23 cellular contexts compared by ENCODE assay signal in the genomic region with DNA sequence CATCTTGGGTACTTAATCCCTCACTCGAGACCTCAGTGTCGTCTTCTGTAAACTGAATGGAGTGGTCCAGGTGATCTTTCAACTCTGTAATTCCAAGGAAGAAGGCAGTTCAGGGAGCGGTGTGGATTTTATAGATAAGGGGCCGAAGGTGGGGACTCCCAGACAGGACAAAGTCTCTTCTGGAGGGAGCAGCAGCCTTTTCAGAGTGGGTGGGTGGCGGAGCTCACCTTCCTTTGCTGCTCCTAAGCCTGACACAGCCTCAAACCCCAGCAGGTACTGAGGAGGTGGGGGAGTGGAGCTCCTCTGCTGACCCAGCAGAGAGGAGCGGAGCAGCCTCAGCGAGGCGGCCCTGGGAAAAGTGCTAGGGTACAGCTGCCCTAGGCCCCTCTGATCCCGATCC.
DNase-seq lines count a peak whose midpoint lies in the region; ATAC-seq and TF ChIP-seq lines count a peak whose summit lies in the region.
"Had no signal": no experiment of that assay in that cellular context is flagged by ENCODE, and none has a peak within 500 bp of the region (broad histone marks: within the 10 kb centered on the region; RNA-seq: fewer than 3 reads in every experiment).

No MANE protein-coding gene starts in this region.

- H3K4me3 Mint-ChIP-seq in Calu3 (ENCODE audit: low read depth, unreplicated experiment) = peak overlapping the region; percentile 79
- no peak overlapping the region for H3K4me3 Mint-ChIP-seq in activated CD4-positive, alpha-beta memory T cell treated with anti-CD3 and anti-CD28 coated beads for 36 hours
- H3K4me3 Mint-ChIP-seq: activated CD8-positive, alpha-beta T cell treated with anti-CD3 and anti-CD28 coated beads for 36 hours; activated naive CD4-positive, alpha-beta T cell treated with anti-CD3 and anti-CD28 coated beads, Interleukin-2, amount 10 ng/mL, durations not matched to agents 7 days and 5 days had no signal

- BruUV-seq in Calu3 (replicated peaks; lab: Mats Ljungman, UMichigan) = TSS peak; percentile 49

- DNase-seq in Calu3 (no peak), left colon (peak; percentile 56 to 66), stomach (no peak), superior temporal gyrus (ENCODE audit: extremely low spot score) (no peak), caudate nucleus (lab: John Stamatoyannopoulos, UW) (no peak)
- no peak for DNase-seq in activated CD4-positive, alpha-beta memory T cell treated with anti-CD3 and anti-CD28 coated beads for 36 hours
- DNase-seq: activated CD4-positive, alpha-beta T cell treated with anti-CD3 and anti-CD28 coated beads for 1 hour; activated CD8-positive, alpha-beta T cell treated with anti-CD3 and anti-CD28 coated beads for 36 hours; activated naive CD4-positive, alpha-beta T cell treated with anti-CD3 and anti-CD28 coated beads, Interleukin-2, amount 10 ng/mL, durations not matched to agents 7 days and 5 days; BE2C; effector CD4-positive, alpha-beta T cell; mesenchymal stem cell; NCI-H1417; NCI-H526; posterior cingulate gyrus; SHP77 treated with DMSO at 0.1 percent for 48 hours; sigmoid colon; stimulated activated CD4-positive, alpha-beta T cell treated with anti-CD3 and anti-CD28 coated beads, Interleukin-4, amount 100 ng/mL, for 4 hours; T-helper 2 cell had no signal

- H3K9me3 Mint-ChIP-seq in Calu3 (ENCODE audit: low read depth, unreplicated experiment) = no peaks in the 10 kb centered on the region
- H3K9me3 Mint-ChIP-seq in activated CD4-positive, alpha-beta memory T cell treated with anti-CD3 and anti-CD28 coated beads for 36 hours = peaks cover 2% of the 10 kb centered on the region
- H3K9me3 Mint-ChIP-seq: activated CD8-positive, alpha-beta T cell treated with anti-CD3 and anti-CD28 coated beads for 36 hours had no signal

- peaks cover 63% of the 10 kb centered on the region for H3K4me1 Mint-ChIP-seq in Calu3 (ENCODE audit: low read depth, unreplicated experiment)
- peaks cover 17% of the 10 kb centered on the region for H3K4me1 Mint-ChIP-seq in activated CD4-positive, alpha-beta memory T cell treated with anti-CD3 and anti-CD28 coated beads for 36 hours (ENCODE audit: low read depth)
- H3K4me1 Mint-ChIP-seq: brain had no signal

- peaks cover 57% of the 10 kb centered on the region for H3K36me3 Mint-ChIP-seq in Calu3 (ENCODE audit: insufficient read depth, unreplicated experiment)
- H3K36me3 Mint-ChIP-seq in activated CD4-positive, alpha-beta memory T cell treated with anti-CD3 and anti-CD28 coated beads for 36 hours = peaks cover 2% of the 10 kb centered on the region
- H3K36me3 Mint-ChIP-seq: activated naive CD4-positive, alpha-beta T cell treated with anti-CD3 and anti-CD28 coated beads, Interleukin-2, amount 10 ng/mL, durations not matched to agents 7 days and 5 days; brain had no signal

- H3K27ac ChIP-seq in VCaP (peak overlapping the region; percentile 77), stomach (peak overlapping the region; percentile 75 to 93 (median 79)), caudate nucleus (ENCODE audit: low read depth, low read length) (no peak overlapping the region)
- H3K27ac ChIP-seq: neutrophil had no signal

- TF ChIP-seq CTCF in Calu3 (IDR thresholded peaks at IDR 0.05; ENCODE audit: unreplicated experiment) (no peak), VCaP (conservative IDR thresholded peaks at IDR 0.05) (no peak), stomach (IDR thresholded peaks at IDR 0.05) (no peak)

- no peak for TF ChIP-seq POLR2A in stomach (IDR thresholded peaks at IDR 0.05)

- peak overlapping the region; percentile 98 for H3K27ac Mint-ChIP-seq in Calu3 (ENCODE audit: unreplicated experiment)
- H3K27ac Mint-ChIP-seq in activated CD4-positive, alpha-beta memory T cell treated with anti-CD3 and anti-CD28 coated beads for 36 hours = no peak overlapping the region
- H3K27ac Mint-ChIP-seq: activated CD8-positive, alpha-beta T cell treated with anti-CD3 and anti-CD28 coated beads for 36 hours; activated naive CD4-positive, alpha-beta T cell treated with anti-CD3 and anti-CD28 coated beads, Interleukin-2, amount 10 ng/mL, durations not matched to agents 7 days and 5 days; brain had no signal

- no peak for TF ChIP-seq EP300 in stomach (IDR thresholded peaks at IDR 0.05)

- peak; percentile 57 for ATAC-seq in left colon
- ATAC-seq: activated CD8-positive, alpha-beta T cell treated with anti-CD3 and anti-CD28 coated beads for 36 hours; left lobe of liver had no signal

- no peaks in the 10 kb centered on the region for H3K36me3 ChIP-seq in stomach
- H3K36me3 ChIP-seq: BE2C, neutrophil, sigmoid colon had no signal

- H3K27me3 Mint-ChIP-seq in Calu3 (ENCODE audit: unreplicated experiment) = no peaks in the 10 kb centered on the region
- H3K27me3 Mint-ChIP-seq in activated CD4-positive, alpha-beta memory T cell treated with anti-CD3 and anti-CD28 coated beads for 36 hours = no peaks in the 10 kb centered on the region
- H3K27me3 Mint-ChIP-seq: activated CD8-positive, alpha-beta T cell treated with anti-CD3 and anti-CD28 coated beads for 36 hours had no signal

- H3K4me3 ChIP-seq in stomach = peak overlapping the region; percentile 18 to 44 (median 28)
- H3K4me3 ChIP-seq: sigmoid colon had no signal

- intact Hi-C loops in Calu3 (cut with micrococcal nuclease; ENCODE audit: unreplicated experiment) (no loop called here), left colon (cut with DNase I, micrococcal nuclease) (no loop called here), stomach (cut with DNase I; ENCODE audit: low total_unique reads) (no loop called here)
- intact Hi-C loops in activated CD4-positive, alpha-beta memory T cell treated with anti-CD3 and anti-CD28 coated beads for 36 hours (cut with micrococcal nuclease) = no loop called here

- peaks cover 7 to 60% (median 42%) of the 10 kb centered on the region in 4 donors for H3K4me1 ChIP-seq in stomach
- H3K4me1 ChIP-seq: BE2C, sigmoid colon had no signal

- WGBS in stomach, 5 donors = 38 to 54% (median 52%) methylated on average over 9 of the region's 9 CpGs

- POLR2A ChIA-PET in activated CD4-positive, alpha-beta memory T cell treated with anti-CD3 and anti-CD28 coated beads for 36 hours (lab: Charles Lee) = no interaction called here

- H3K9me3 ChIP-seq in stomach = no peaks in the 10 kb centered on the region
- H3K9me3 ChIP-seq: BE2C, neutrophil, sigmoid colon had no signal

- H3K27me3 ChIP-seq in stomach = no peaks in the 10 kb centered on the region
- H3K27me3 ChIP-seq: BE2C, sigmoid colon had no signal

- CTCF ChIA-PET in Calu3 (lab: Charles Lee) = interaction anchor here (0.9 to 1.2 kb wide), 2 partner anchors 9 to 287 kb away, joined by 3 to 6 read pairs; no protein-coding TSS in a partner anchor
- CTCF ChIA-PET in activated CD4-positive, alpha-beta memory T cell treated with anti-CD3 and anti-CD28 coated beads for 36 hours (lab: Charles Lee) = interaction anchor here (0.7 to 3.4 kb wide), 3 partner anchors 20 to 21 kb away, joined by 3 to 11 read pairs (median 3); no protein-coding TSS in a partner anchor

Comparison
In these comparisons a context has a peak if more than half of its experiments do, and no peak if none do; other contexts are left out.
1. DNase-seq: peak in left colon (2 of 2); none in Calu3 (single experiment), stomach (single experiment), activated CD4-positive, alpha-beta memory T cell treated with anti-CD3 and anti-CD28 coated beads for 36 hours (single experiment), superior temporal gyrus (single experiment) and caudate nucleus (0 of 61).